In the genomic region with DNA sequence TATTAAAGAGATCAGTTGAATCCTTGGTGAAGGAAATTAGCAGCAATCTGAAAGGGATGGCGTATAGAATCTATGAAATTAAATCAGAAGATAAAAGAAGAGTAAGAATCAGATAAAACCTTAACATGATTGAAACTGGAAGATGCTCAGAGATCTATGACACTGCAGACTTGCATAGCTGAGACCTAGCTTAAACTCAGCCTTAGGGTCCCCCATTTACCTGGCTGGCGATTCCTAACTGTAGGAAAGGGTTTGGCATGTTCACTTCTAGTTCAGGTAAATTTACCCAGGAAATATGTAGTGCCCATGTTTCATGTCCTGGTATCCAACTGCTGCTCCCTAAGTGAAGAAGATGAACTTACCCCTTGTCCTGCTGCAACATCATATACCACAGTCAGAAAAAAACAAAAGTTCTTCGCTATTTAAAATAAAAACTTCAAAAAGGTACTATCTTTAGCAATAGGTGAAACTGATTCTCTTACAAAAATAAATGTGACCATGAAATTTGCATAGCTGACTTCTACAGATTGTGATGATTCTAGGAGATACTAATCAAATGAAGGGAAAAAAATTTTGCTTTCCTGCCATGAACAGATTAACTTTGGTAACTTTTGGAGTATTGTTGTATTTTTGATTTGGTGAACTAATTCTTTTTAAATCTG, we compare ENCODE assay signal across 16 cellular contexts. TPM values are rescaled to one million over a fixed set of nuclear protein-coding genes. Genes with fewer than 3 reads are reported as not detected.
DNase-seq lines count a peak whose midpoint lies in the region; ATAC-seq lines count a peak whose summit lies in the region.
"Had no signal": no experiment of that assay in that cellular context is flagged by ENCODE, and none has a peak within 500 bp of the region (broad histone marks: within the 10 kb centered on the region; RNA-seq: fewer than 3 reads in every experiment).

No MANE protein-coding gene starts in this region.

- H4K8ac ChIP-seq in trophoblast cell (ENCODE audit: low read depth, low read length), result no peak overlapping the region

- DNase-seq in trophoblast cell, result no peak
- DNase-seq in C1 segment of cervical spinal cord (lab: John Stamatoyannopoulos, UW), result no peak
- no peak for DNase-seq in SIG-M5 (lab: John Stamatoyannopoulos, UW)
- no peak for DNase-seq in activated naive CD4-positive, alpha-beta T cell treated with anti-CD3 and anti-CD28 coated beads, Interleukin-2, amount 50 U/mL, for 16 hours
- DNase-seq: left lung; NCI-H2029; NCI-H526; occipital lobe; stimulated activated CD4-positive, alpha-beta T cell treated with anti-CD3 and anti-CD28 coated beads, Interleukin-2, amount 100 ng/mL, for 48 hours; testis had no signal

- no peaks in the 10 kb centered on the region for H3K79me1 ChIP-seq in trophoblast cell (ENCODE audit: low read length)

- H3K4me2 ChIP-seq in trophoblast cell (ENCODE audit: low read length), result no peak overlapping the region
- H3K4me2 ChIP-seq: GM23338 had no signal

- peak; percentile 69 for ATAC-seq in GM19035 (IDR thresholded peaks at IDR 0.05; ENCODE audit: unreplicated experiment)
- peak; percentile 97 for ATAC-seq in GM21723 (IDR thresholded peaks at IDR 0.05; ENCODE audit: unreplicated experiment)
- ATAC-seq in HG03095 (IDR thresholded peaks at IDR 0.05; ENCODE audit: unreplicated experiment), result peak; percentile 88
- ATAC-seq: GM23338, left lung, sciatic nerve, SK-N-SH treated with all-trans-retinoic acid at 6 μM for 48 hours had no signal

- H2AFZ ChIP-seq in trophoblast cell (ENCODE audit: insufficient read depth, low read length, poor library complexity), result no peak overlapping the region
- H2AFZ ChIP-seq: GM23338 had no signal

- H3K23ac ChIP-seq in trophoblast cell (ENCODE audit: low read length), result no peak overlapping the region

- no peak overlapping the region for H3K4me3 ChIP-seq in trophoblast cell (ENCODE audit: low read depth, low read length)
- H3K4me3 ChIP-seq: GM23338, left lung, testis had no signal

- H2BK12ac ChIP-seq in trophoblast cell (ENCODE audit: low read length), result no peak overlapping the region

- H4K91ac ChIP-seq in trophoblast cell (ENCODE audit: low read depth, low read length), result no peak overlapping the region

- no CpG with 5 or more reads among the region's 3 CpGs for WGBS in trophoblast cell (ENCODE audit: extremely low coverage, insufficient coverage, insufficient read length)

- H3K9ac ChIP-seq in trophoblast cell (ENCODE audit: low read length), result peak overlapping the region; percentile 14

- no peaks in the 10 kb centered on the region for H3K36me3 ChIP-seq in trophoblast cell (ENCODE audit: control insufficient read depth in 1 of 2, insufficient read depth in 2 of 2, low read length in 2 of 2)
- H3K36me3 ChIP-seq: left lung had no signal

- no peak overlapping the region for H3K14ac ChIP-seq in trophoblast cell (ENCODE audit: low read length)

- no peak overlapping the region for H3K4ac ChIP-seq in trophoblast cell (ENCODE audit: low read depth, low read length)

- no peak overlapping the region for H4K12ac ChIP-seq in trophoblast cell (ENCODE audit: low read depth, low read length)

- no peaks in the 10 kb centered on the region for H3K9me3 ChIP-seq in trophoblast cell (ENCODE audit: insufficient read depth, low read depth, low read length)
- H3K9me3 ChIP-seq: testis had no signal

- H2AK5ac ChIP-seq in trophoblast cell (ENCODE audit: low read length), result no peak overlapping the region

- no peak overlapping the region for H2BK5ac ChIP-seq in trophoblast cell (ENCODE audit: low read depth, low read length, poor library complexity)

- H3K18ac ChIP-seq in trophoblast cell (ENCODE audit: low read length), result no peak overlapping the region

- H3K79me2 ChIP-seq in trophoblast cell (ENCODE audit: control insufficient read depth, insufficient read depth, low read length, poor library complexity), result no peaks in the 10 kb centered on the region

- no peak overlapping the region for H2BK120ac ChIP-seq in trophoblast cell (ENCODE audit: insufficient read depth, low read length, poor library complexity)

- no peaks in the 10 kb centered on the region for H3K4me1 ChIP-seq in trophoblast cell (ENCODE audit: control insufficient read depth in 1 of 2, insufficient read depth in 2 of 2, low read length in 2 of 2)
- H3K4me1 ChIP-seq: left lung, testis had no signal

- H3K27ac ChIP-seq in trophoblast cell (ENCODE audit: low read depth, low read length), result no peak overlapping the region
- H3K27ac ChIP-seq: left lung, testis had no signal

- H3K27me3 ChIP-seq in trophoblast cell (ENCODE audit: insufficient read depth, low read length), result no peaks in the 10 kb centered on the region
- H3K27me3 ChIP-seq: left lung, testis had no signal

RNA-seq across cellular contexts. Expression of gene TMEM243, which starts 47.8 kb away (rescaled TPM):
- 31.0 and 31.1 TPM in 2 replicates for polyA plus RNA-seq in trophoblast cell (2013)
